Comparison of ENCODE assay signal across 8 cellular contexts in the genomic region with DNA sequence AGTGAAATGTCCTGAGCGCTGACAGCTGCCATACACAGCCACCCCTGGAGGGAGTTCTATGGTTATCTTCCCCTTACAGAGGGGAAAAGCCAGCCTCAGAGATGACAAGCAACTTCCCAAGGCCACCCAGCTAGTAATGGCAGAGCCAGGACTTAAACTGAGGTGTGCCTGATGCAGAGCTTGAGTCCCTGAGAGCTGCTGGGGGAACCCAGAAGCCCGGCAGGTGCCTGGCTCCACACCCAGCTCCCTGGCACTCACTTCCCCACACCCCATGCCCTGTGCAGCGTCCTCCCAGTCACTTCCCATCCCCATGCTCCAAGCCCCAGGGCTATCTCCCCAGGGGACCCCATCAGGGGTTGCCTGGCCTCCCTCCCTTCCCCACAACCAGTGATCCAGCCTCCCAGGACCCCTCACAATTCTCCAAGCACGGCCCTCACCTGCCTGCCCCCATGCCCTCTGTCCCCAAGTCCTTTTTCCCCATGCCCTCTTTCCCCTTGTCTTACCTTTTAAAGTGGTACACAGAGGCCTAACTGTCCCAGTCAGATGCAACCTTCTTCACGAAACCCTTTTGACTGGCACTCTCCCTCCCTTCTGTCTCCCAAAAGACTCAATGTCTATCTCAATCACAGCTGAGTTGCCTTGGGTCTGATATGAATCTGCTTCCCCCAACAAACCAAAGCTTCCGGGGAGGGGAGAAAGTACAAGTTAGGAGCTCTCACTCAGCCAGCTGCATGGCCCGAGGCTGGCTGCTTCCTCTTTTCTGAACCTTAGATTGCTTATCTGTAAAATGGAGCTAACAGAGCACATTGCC. TPM values are rescaled to one million over a fixed set of nuclear protein-coding genes. Genes with fewer than 3 reads are reported as not detected.
DNase-seq lines count a peak whose midpoint lies in the region; ATAC-seq and TF ChIP-seq lines count a peak whose summit lies in the region.

No MANE protein-coding gene starts in this region.

- H3K9me3 Mint-ChIP-seq in T-cell = no peaks in the 10 kb centered on the region

- H3K9me3 ChIP-seq in right atrium auricular region = no peaks in the 10 kb centered on the region

- CTCF ChIA-PET in T-cell (lab: Charles Lee) = interaction anchor here in 1 of 2 donors (1.0 kb wide), 1 partner anchor 26 kb away, joined by 3 read pairs; no protein-coding TSS in a partner anchor

- TF ChIP-seq CTCF in right atrium auricular region (IDR thresholded peaks at IDR 0.05) = no peak

- no peak overlapping the region for H3K27ac ChIP-seq in right atrium auricular region

- peaks cover 28 to 39% (median 35%) of the 10 kb centered on the region in 3 donors for H3K4me1 Mint-ChIP-seq in T-cell

- intact Hi-C loops in Right ventricle myocardium inferior (cut with DNase I) (no loop called here), cardiac septum (cut with DNase I) (no loop called here)

- ATAC-seq in Right ventricle myocardium inferior = peak; percentile 62
- peak; percentile 80 for ATAC-seq in HG03066 (IDR thresholded peaks at IDR 0.05; ENCODE audit: low read depth, unreplicated experiment)
- ATAC-seq in T-cell (replicated peaks in 1 of 4) = peak; percentile 87 to 93 (median 92)

- H3K36me3 ChIP-seq in right atrium auricular region = no peaks in the 10 kb centered on the region

- DNase-seq in Right ventricle myocardium inferior (ENCODE audit: missing footprints) (no peak), right atrium auricular region (ENCODE audit: low spot score) (no peak), T-cell (peak in 29 of 34 experiments; percentile 3 to 59 (median 21)), cardiac septum (ENCODE audit: low spot score) (peak; percentile 53), NCI-H1092 treated with DMSO at 0.1 percent for 48 hours (lab: John Stamatoyannopoulos, UW) (no peak), NCI-H82 treated with DMSO at 0.1 percent for 48 hours (lab: John Stamatoyannopoulos, UW; ENCODE audit: unreplicated experiment) (no peak), inferior parietal cortex (ENCODE audit: extremely low spot score) (no peak)

- peak overlapping the region; percentile 97 to 98 for H3K27ac Mint-ChIP-seq in T-cell

- no peaks in the 10 kb centered on the region for H3K27me3 ChIP-seq in right atrium auricular region

- POLR2A ChIA-PET in T-cell (lab: Charles Lee) = no interaction called here

- no peaks in the 10 kb centered on the region for H3K4me1 ChIP-seq in right atrium auricular region

- no peak overlapping the region for H3K4me3 ChIP-seq in right atrium auricular region

- H3K27me3 Mint-ChIP-seq in T-cell = no peaks in the 10 kb centered on the region

- peak overlapping the region; percentile 79 to 90 (median 85) for H3K4me3 Mint-ChIP-seq in T-cell

- no peaks in the 10 kb centered on the region for H3K36me3 Mint-ChIP-seq in T-cell

RNA-seq across cellular contexts. Expression of gene LRP8, which starts 39.8 kb away (rescaled TPM):
- total RNA-seq in Right ventricle myocardium inferior (1.2 TPM), right atrium auricular region (1 to 10 TPM; 2.2 to 3.6 TPM), T-cell (10 to 100 TPM in 4 of 5 donors, 1 to 10 TPM in 1; 8.9 to 21.5 (median 19.8) TPM), cardiac septum (2.3 TPM)

Comparison
In these comparisons a context has a peak if more than half of its experiments do, and no peak if none do; other contexts are left out.
1. DNase-seq: peak in T-cell (29 of 34) and cardiac septum (single experiment); none in Right ventricle myocardium inferior (single experiment), right atrium auricular region (single experiment), NCI-H1092 treated with DMSO at 0.1 percent for 48 hours (single experiment), NCI-H82 treated with DMSO at 0.1 percent for 48 hours (single experiment) and inferior parietal cortex (single experiment).
2. Peak in every context shown above with its lines, with median percentiles within 50 percentile points of each other: ATAC-seq.